In the genomic region with DNA sequence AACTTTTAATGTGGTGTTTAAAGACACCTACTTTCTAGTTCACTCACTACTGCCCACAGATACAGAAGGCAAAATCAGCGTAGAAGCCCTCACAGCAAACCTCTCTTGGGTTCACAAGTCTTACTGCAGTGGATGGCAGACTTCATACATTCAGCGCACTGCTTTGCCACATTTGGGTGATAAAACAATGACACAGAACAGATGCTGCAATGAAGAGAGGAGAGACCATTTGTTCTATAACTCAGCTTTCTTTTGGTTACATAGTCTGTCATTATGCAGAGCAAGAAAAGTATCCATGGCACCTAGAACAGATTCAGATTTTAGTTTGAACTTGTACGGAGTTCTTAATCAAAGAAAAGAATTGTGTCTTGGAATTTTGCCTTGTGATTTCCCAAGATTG, we compare ENCODE assay signal across 28 cellular contexts.
"Had no signal": no experiment of that assay in that cellular context is flagged by ENCODE, and none has a peak within 500 bp of the region (broad histone marks: within the 10 kb centered on the region; RNA-seq: fewer than 3 reads in every experiment).

No MANE protein-coding gene starts in this region.

- H3K27ac ChIP-seq: body of pancreas, cardiac muscle cell, heart left ventricle, left lung, spleen, thyroid gland, upper lobe of right lung, WERI-Rb-1 had no signal

- DNase-seq: activated CD4-positive, alpha-beta memory T cell treated with anti-CD3 and anti-CD28 coated beads, Interleukin-2, amount 10 ng/mL, durations not matched to agents 7 days and 5 days; activated CD4-positive, alpha-beta T cell treated with anti-CD3 and anti-CD28 coated beads, Interleukin-2, amount 10 ng/mL, durations not matched to agents 7 days and 5 days; activated CD8-positive, alpha-beta memory T cell treated with anti-CD3 and anti-CD28 coated beads, Interleukin-2, amount 50 U/mL, for 48 hours; activated naive CD8-positive, alpha-beta T cell treated with anti-CD3 and anti-CD28 coated beads, Interleukin-2, amount 50 U/mL, for 24 hours; activated T-cell treated with anti-CD3 and anti-CD28 coated beads, Interleukin-2, amount 50 U/mL, for 48 hours; body of pancreas; cerebellar nuclear complex; cortex of kidney; effector memory CD8-positive, alpha-beta T cell; erythroblast; foreskin fibroblast; left lung; mammary epithelial cell; naive thymus-derived CD4-positive, alpha-beta T cell; spleen; stimulated activated naive CD4-positive, alpha-beta T cell treated with Interleukin-2 at 50 U/mL for 16 hours; T-helper 17 cell; T1000; thyroid gland; upper lobe of right lung; WERI-Rb-1 had no signal

- H3K27ac Mint-ChIP-seq: activated CD4-positive, alpha-beta memory T cell treated with anti-CD3 and anti-CD28 coated beads, Interleukin-2, amount 10 ng/mL, durations not matched to agents 7 days and 5 days; activated CD4-positive, alpha-beta T cell treated with anti-CD3 and anti-CD28 coated beads, Interleukin-2, amount 10 ng/mL, durations not matched to agents 7 days and 5 days; activated naive CD4-positive, alpha-beta T cell treated with anti-CD3 and anti-CD28 coated beads, Interleukin-2, amount 50 U/mL, for 24 hours; activated naive CD8-positive, alpha-beta T cell treated with anti-CD3 and anti-CD28 coated beads, Interleukin-2, amount 50 U/mL, for 24 hours; activated T-helper 2 cell treated with anti-CD3 and anti-CD28 coated beads, Interferon-gamma antibody, Interleukin-2, Interleukin-4, amounts not matched to agents 10 μg/mL and 5 μg/mL and 100 μg/mL, durations not matched to agents 14 hours and 24 hours and 36 hours; effector memory CD8-positive, alpha-beta T cell; naive thymus-derived CD4-positive, alpha-beta T cell; T-helper 17 cell had no signal

- ATAC-seq: activated CD4-positive, CD25-positive, alpha-beta regulatory T cell treated with anti-CD3 and anti-CD28 coated beads, Interleukin-2, amount 50 U/mL, for 24 hours; activated naive CD8-positive, alpha-beta T cell treated with anti-CD3 and anti-CD28 coated beads, Interleukin-2, amount 50 U/mL, for 24 hours; body of pancreas; effector memory CD8-positive, alpha-beta T cell; heart left ventricle; left lung; naive thymus-derived CD4-positive, alpha-beta T cell; SK-N-SH treated with all-trans-retinoic acid at 6 μM for 48 hours; T-helper 17 cell; upper lobe of right lung had no signal

- H3K9me3 ChIP-seq: body of pancreas, heart left ventricle, left lung, spleen, thyroid gland, upper lobe of right lung had no signal

- H3K4me1 ChIP-seq: body of pancreas, left lung, spleen, upper lobe of right lung had no signal

- H3K4me3 Mint-ChIP-seq: activated CD4-positive, alpha-beta memory T cell treated with anti-CD3 and anti-CD28 coated beads, Interleukin-2, amount 10 ng/mL, durations not matched to agents 7 days and 5 days; activated CD4-positive, alpha-beta T cell treated with anti-CD3 and anti-CD28 coated beads, Interleukin-2, amount 10 ng/mL, durations not matched to agents 7 days and 5 days; activated naive CD4-positive, alpha-beta T cell treated with anti-CD3 and anti-CD28 coated beads, Interleukin-2, amount 50 U/mL, for 24 hours; activated naive CD8-positive, alpha-beta T cell treated with anti-CD3 and anti-CD28 coated beads, Interleukin-2, amount 50 U/mL, for 24 hours; effector memory CD8-positive, alpha-beta T cell; naive thymus-derived CD4-positive, alpha-beta T cell; neural crest cell; T-helper 17 cell had no signal

- H3K36me3 Mint-ChIP-seq: activated naive CD4-positive, alpha-beta T cell treated with anti-CD3 and anti-CD28 coated beads, Interleukin-2, amount 50 U/mL, for 24 hours; naive thymus-derived CD4-positive, alpha-beta T cell had no signal

- H3K27me3 ChIP-seq: body of pancreas, cardiac muscle cell, heart left ventricle, left lung, spleen, thyroid gland, upper lobe of right lung had no signal

- H3K36me3 ChIP-seq: cardiac muscle cell, heart left ventricle, left lung, spleen, thyroid gland, upper lobe of right lung, WERI-Rb-1 had no signal

- H3K9me3 Mint-ChIP-seq: activated CD4-positive, alpha-beta memory T cell treated with anti-CD3 and anti-CD28 coated beads, Interleukin-2, amount 10 ng/mL, durations not matched to agents 7 days and 5 days; activated CD4-positive, alpha-beta T cell treated with anti-CD3 and anti-CD28 coated beads, Interleukin-2, amount 10 ng/mL, durations not matched to agents 7 days and 5 days; activated naive CD4-positive, alpha-beta T cell treated with anti-CD3 and anti-CD28 coated beads, Interleukin-2, amount 50 U/mL, for 24 hours; activated naive CD8-positive, alpha-beta T cell treated with anti-CD3 and anti-CD28 coated beads, Interleukin-2, amount 50 U/mL, for 24 hours; activated T-helper 2 cell treated with anti-CD3 and anti-CD28 coated beads, Interferon-gamma antibody, Interleukin-2, Interleukin-4, amounts not matched to agents 10 μg/mL and 5 μg/mL and 100 μg/mL, durations not matched to agents 14 hours and 24 hours and 36 hours; neural crest cell had no signal

- H3K4me3 ChIP-seq: body of pancreas, cardiac muscle cell, heart left ventricle, left lung, spleen, thyroid gland, upper lobe of right lung had no signal

- H3K4me1 Mint-ChIP-seq: activated CD4-positive, alpha-beta memory T cell treated with anti-CD3 and anti-CD28 coated beads, Interleukin-2, amount 10 ng/mL, durations not matched to agents 7 days and 5 days; activated CD4-positive, alpha-beta T cell treated with anti-CD3 and anti-CD28 coated beads, Interleukin-2, amount 10 ng/mL, durations not matched to agents 7 days and 5 days; activated naive CD4-positive, alpha-beta T cell treated with anti-CD3 and anti-CD28 coated beads, Interleukin-2, amount 50 U/mL, for 24 hours; activated naive CD8-positive, alpha-beta T cell treated with anti-CD3 and anti-CD28 coated beads, Interleukin-2, amount 50 U/mL, for 24 hours; T-helper 17 cell had no signal
